ENCODE assay signal across 30 cellular contexts in genomic region chr1:78052685-78053433, GRCh38. TPM values are rescaled to one million over a fixed set of nuclear protein-coding genes. Genes with fewer than 3 reads are reported as not detected.
DNase-seq lines count a peak whose midpoint lies in the region; ATAC-seq, FAIRE-seq and TF ChIP-seq lines count a peak whose summit lies in the region.
"Had no signal": no experiment of that assay in that cellular context is flagged by ENCODE, and none has a peak within 500 bp of the region (broad histone marks: within the 10 kb centered on the region; RNA-seq: fewer than 3 reads in every experiment).

No MANE protein-coding gene starts in this region.

- H4K20me1 ChIP-seq in K562 (replicated peaks; ENCODE audit: control insufficient read depth, insufficient read depth, low read length) (no peaks in the 10 kb centered on the region), keratinocyte (ENCODE audit: control insufficient read depth, extremely low read depth, insufficient read depth, low read length) (no peaks in the 10 kb centered on the region)

- no peaks in the 10 kb centered on the region for H3K9me3 ChIP-seq in K562 (replicated peaks; ENCODE audit: control insufficient read depth, insufficient read depth, low read depth, low read length)
- no peaks in the 10 kb centered on the region for H3K9me3 ChIP-seq in keratinocyte (ENCODE audit: control insufficient read depth, low read depth, low read length)
- H3K9me3 ChIP-seq: colonic mucosa, lower lobe of right lung, neutrophil, sigmoid colon, transverse colon had no signal

- peak; percentile 9 for DNase-seq in CMK (ENCODE audit: low read depth)
- DNase-seq in GM12892 (ENCODE audit: insufficient read length), result no peak
- peak in 2 of 4 experiments; percentile 20 to 39 for DNase-seq in K562 (ENCODE audit: extremely low read depth in 1 of 4, low spot score in 3 of 4)
- no peak for DNase-seq in keratinocyte (ENCODE audit: low read depth, low spot score)
- no peak for DNase-seq in ACHN
- no peak for DNase-seq in activated CD4-positive, alpha-beta T cell treated with anti-CD3 and anti-CD28 coated beads for 4 hours
- DNase-seq in inferior parietal cortex (ENCODE audit: extremely low spot score), result no peak
- DNase-seq: activated CD4-positive, alpha-beta T cell treated with anti-CD3 and anti-CD28 coated beads, Interleukin-2, amount 50 U/mL, for 1 hour; activated effector memory CD4-positive, alpha-beta T cell treated with anti-CD3 and anti-CD28 coated beads, Interleukin-2, amount 50 U/mL, for 16 hours; activated naive CD8-positive, alpha-beta T cell treated with anti-CD3 and anti-CD28 coated beads, Interleukin-2, amount 10 ng/mL, durations not matched to agents 7 days and 5 days; activated T-cell treated with anti-CD3 and anti-CD28 coated beads, Interleukin-2, amount 50 U/mL, for 24 hours; aorta; CD8-positive, alpha-beta memory T cell; colonic mucosa; effector CD8-positive, alpha-beta T cell; glutamatergic neuron; kidney; lower lobe of right lung; midbrain; naive B cell; NCI-H1048; NCI-H1694 treated with DMSO at 0.1 percent for 48 hours; sigmoid colon; stimulated activated CD4-positive, alpha-beta T cell treated with anti-CD3 and anti-CD28 coated beads, Interleukin-4, amount 100 ng/mL, for 24 hours; transverse colon had no signal

- no peak for TF ChIP-seq EP300 in K562 (IDR thresholded peaks at IDR 0.05; ENCODE audit: low read length)

- 7% methylated on average over 2 of the region's 2 CpGs for WGBS in K562 (ENCODE audit: insufficient coverage, low coverage, missing lambda C conversion rate)

- H3K4me1 ChIP-seq in K562 (replicated peaks in 1 of 2; ENCODE audit: control insufficient read depth in 2 of 2, insufficient read depth in 2 of 2, low read length in 2 of 2), result peaks cover 0 to 16% of the 10 kb centered on the region in 2 experiments; a peak in 2 of 5 replicates
- H3K4me1 ChIP-seq in keratinocyte (ENCODE audit: control insufficient read depth, extremely low read depth, insufficient read depth, low read length), result no peaks in the 10 kb centered on the region
- H3K4me1 ChIP-seq: colonic mucosa, lower lobe of right lung, sigmoid colon had no signal

- BruUV-seq in K562 (replicated peaks; lab: Mats Ljungman, UMichigan), result no TSS peak

- intact Hi-C loops in K562 (cut with micrococcal nuclease), result loop anchor here (10.0 kb wide), 1 partner anchor 78 kb away; the partner anchor contains the start of gene FUBP1

- TF ChIP-seq RAD21 in K562 (CRISPR knock-in tag; conservative IDR thresholded peaks at IDR 0.05 in 1 of 2, IDR thresholded peaks at IDR 0.05 in 1 of 2), result no peak

- H3K4me3 ChIP-seq in K562 (no peak overlapping the region), keratinocyte (ENCODE audit: control insufficient read depth in 2 of 3, extremely low read depth in 1 of 3, insufficient read depth in 2 of 3, low read depth in 1 of 3, low read length in 3 of 3) (no peak overlapping the region)
- H3K4me3 ChIP-seq: cardiac muscle cell, colonic mucosa, lower lobe of right lung, sigmoid colon, transverse colon had no signal

- in situ Hi-C loops in K562 (cut with MboI) (no loop called here), ACHN (cut with HindIII; ENCODE audit: low pct_ligation_motif_present, low pct_unique_long_range_greater_than_20kb, low sequenced_read_pairs) (no loop called here)

- ATAC-seq in K562, result peak; percentile 53
- ATAC-seq: HCT116, lower lobe of right lung, WTC11 had no signal

- TF ChIP-seq POLR2A in GM12892 (IDR thresholded peaks at IDR 0.05; ENCODE audit: low read depth, low read length) (no peak), K562 (conservative IDR thresholded peaks at IDR 0.05) (no peak)

- H3K9me1 ChIP-seq in K562 (ENCODE audit: control insufficient read depth, insufficient read depth, low read length), result no peaks in the 10 kb centered on the region
- no peaks in the 10 kb centered on the region for H3K9me1 ChIP-seq in keratinocyte (ENCODE audit: control insufficient read depth, extremely low read depth, insufficient read depth, low read length)

- peak overlapping the region; percentile 72 for H2AFZ ChIP-seq in K562 (ENCODE audit: low read depth, low read length)
- H2AFZ ChIP-seq in keratinocyte (ENCODE audit: control insufficient read depth, low read length), result no peak overlapping the region

- no peaks in the 10 kb centered on the region for H3K79me2 ChIP-seq in K562 (ENCODE audit: control insufficient read depth, insufficient read depth, low read length)
- no peaks in the 10 kb centered on the region for H3K79me2 ChIP-seq in keratinocyte (ENCODE audit: control insufficient read depth, insufficient read depth, low read length)

- H3K27ac ChIP-seq in K562 (ENCODE audit: extremely low read depth, low read depth, low read length), result no peak overlapping the region; the same call in 2 of the 3 replicates
- no peak overlapping the region for H3K27ac ChIP-seq in keratinocyte (ENCODE audit: control insufficient read depth, insufficient read depth, low read length)
- H3K27ac ChIP-seq: cardiac muscle cell, colonic mucosa, lower lobe of right lung, neutrophil, transverse colon had no signal

- H3K9ac ChIP-seq in K562 (ENCODE audit: insufficient read depth in 1 of 2, low read depth in 2 of 2, low read length in 2 of 2) (no peak overlapping the region), keratinocyte (ENCODE audit: control insufficient read depth, extremely low read depth, insufficient read depth, low read length) (no peak overlapping the region)

- POLR2A ChIA-PET in K562 (lab: Yijun Ruan, JAX), result interaction anchor here (0.7 to 1.5 kb wide), 3 partner anchors 10 to 74 kb away, joined by 3 to 9 read pairs (median 4); partner anchors contain the start of genes DNAJB4 and FUBP1

- TF ChIP-seq CTCF in K562 (IDR thresholded peaks at IDR 0.05 in 2 of 3, conservative IDR thresholded peaks at IDR 0.05 in 1 of 3; ENCODE audit: insufficient read depth in 2 of 3, low read depth in 1 of 3, low read length in 3 of 3), result no peak
- no peak for TF ChIP-seq CTCF in keratinocyte (optimal IDR thresholded peaks at IDR 0.05 in 1 of 3, IDR thresholded peaks at IDR 0.05 in 1 of 3, conservative IDR thresholded peaks at IDR 0.05 in 1 of 3; ENCODE audit: extremely low read depth in 1 of 3, insufficient read depth in 2 of 3, low read length in 3 of 3)

- FAIRE-seq in GM12892 (lab: Jason Lieb, UNC) (peak; percentile 24), K562 (lab: Jason Lieb, UNC) (no peak), keratinocyte (lab: Jason Lieb, UNC) (peak; percentile 39)
- FAIRE-seq: kidney had no signal

- dilution Hi-C loops in keratinocyte (cut with MboI; ENCODE audit: extremely low pct_ligation_motif_present, low sequenced_read_pairs), result no loop called here

- H3K36me3 ChIP-seq in K562 (ENCODE audit: control insufficient read depth, insufficient read depth, low read length) (no peaks in the 10 kb centered on the region), keratinocyte (ENCODE audit: control insufficient read depth in 2 of 2, extremely low read depth in 1 of 2, insufficient read depth in 2 of 2, low read length in 2 of 2) (no peaks in the 10 kb centered on the region)
- H3K36me3 ChIP-seq: cardiac muscle cell, colonic mucosa, lower lobe of right lung, neutrophil, sigmoid colon, transverse colon had no signal

- H3K27me3 ChIP-seq in K562 (ENCODE audit: control insufficient read depth in 2 of 2, insufficient read depth in 2 of 2, low read length in 2 of 2) (no peaks in the 10 kb centered on the region), keratinocyte (ENCODE audit: control insufficient read depth, extremely low read depth, insufficient read depth, low read length) (no peaks in the 10 kb centered on the region)
- H3K27me3 ChIP-seq: colonic mucosa, transverse colon had no signal

- H3K4me2 ChIP-seq in K562 (ENCODE audit: insufficient read depth, low read length) (no peak overlapping the region; the same call in 1 of the 2 replicates), keratinocyte (ENCODE audit: control insufficient read depth, extremely low read depth, insufficient read depth, low read depth, low read length) (no peak overlapping the region)

- CTCF ChIA-PET in K562 (lab: Yijun Ruan, JAX; ENCODE audit: low intra/inter-chr PET ratio), result no interaction called here

RNA-seq across cellular contexts. Expression of gene GIPC2, which starts 7.1 kb away (rescaled TPM):
- polyA plus RNA-seq in GM12892 (2012; ENCODE audit: missing spikeins), result not detected
- total RNA-seq in K562 (2011; cell fraction: chromatin; rRNA removed; ENCODE audit: low replicate concordance), result not detected in 2 replicates
- total RNA-seq in K562 (2011; cell fraction: nucleolus; rRNA removed), result not detected in 2 replicates
- total RNA-seq in K562 (2011; cell fraction: nucleoplasm; rRNA removed), result not detected in 2 replicates
- 0.05 TPM in 1 of 2 replicates, not detected in the other for total RNA-seq in K562 (2014; rRNA removed)
- total RNA-seq in K562 (2014; rRNA removed; fragmentation: Illumina TruSeq; extraction: Trizol), result 0.04 and 0.06 TPM in 2 replicates
- 0.04 and 0.08 TPM in 2 replicates for total RNA-seq in K562 (2015; rRNA removed; fragmentation: Illumina TruSeq; extraction: Trizol)
- 0.04 TPM in 2 replicates for total RNA-seq in K562 (2021)
- polyA plus RNA-seq in K562 (2011; rRNA removed), result 0.04 TPM in 1 of 2 replicates, not detected in the other
- polyA plus RNA-seq in K562 (2011; cell fraction: cytosol; rRNA removed), result not detected in 2 replicates
- not detected in 2 replicates for polyA plus RNA-seq in K562 (2011; cell fraction: nucleus; rRNA removed)
- 0.04 TPM in 1 of 2 replicates, not detected in the other for polyA plus RNA-seq in K562 (2012)
- not detected in 2 replicates for polyA plus RNA-seq in K562 (2014; fragmentation: Illumina TruSeq; extraction: Trizol)
- polyA plus RNA-seq in K562 (2014; fragmentation: Nextera tagmentation; extraction: Ambion mirVana), result under 1 TPM in 1 of 2 experiments, not detected in 1; 0.01 TPM
- not detected in 2 replicates for polyA plus RNA-seq in K562 (2014; rRNA removed)
- not detected in 2 replicates for polyA minus RNA-seq in K562 (2011; rRNA and poly(A)+ RNA removed)
- polyA minus RNA-seq in K562 (2011; cell fraction: cytosol; rRNA and poly(A)+ RNA removed), result not detected in 2 replicates
- polyA minus RNA-seq in K562 (2011; cell fraction: nucleus; rRNA and poly(A)+ RNA removed), result not detected in 2 replicates
- 0.08 to 0.28 TPM (median 0.23 TPM) in 3 replicates for polyA plus RNA-seq in keratinocyte
- 0.14 TPM for polyA plus RNA-seq in keratinocyte (2011; ENCODE audit: low read depth)
- polyA plus RNA-seq in keratinocyte (2011; cell fraction: cytosol; rRNA removed), result 0.22 and 0.25 TPM in 2 replicates
- polyA plus RNA-seq in keratinocyte (2011; cell fraction: nucleus; rRNA removed), result 0.07 and 0.14 TPM in 2 replicates
- polyA plus RNA-seq in keratinocyte (2012; ENCODE audit: low replicate concordance), result 0.14 and 0.16 TPM in 2 replicates
- polyA minus RNA-seq in keratinocyte, result 0.07 to 0.32 TPM (median 0.26 TPM) in 3 replicates
- not detected for polyA minus RNA-seq in keratinocyte (2011; cell fraction: cytosol; rRNA and poly(A)+ RNA removed)
- 0.62 TPM in 1 of 2 replicates, not detected in the other for polyA minus RNA-seq in keratinocyte (2011; cell fraction: nucleus; rRNA and poly(A)+ RNA removed)
- total RNA-seq: NCI-H460 had no signal
- polyA plus RNA-seq: cardiac muscle cell had no signal

RNA-seq across cellular contexts. Expression of gene DNAJB4, which starts 48.1 kb away (rescaled TPM):
- polyA plus RNA-seq in GM12892 (2012; ENCODE audit: missing spikeins), result 5.1 TPM
- total RNA-seq in K562 (2011; cell fraction: chromatin; rRNA removed; ENCODE audit: low replicate concordance), result 20.6 and 59.9 TPM in 2 replicates
- 16.6 and 21.7 TPM in 2 replicates for total RNA-seq in K562 (2011; cell fraction: nucleolus; rRNA removed)
- 45.6 and 71.6 TPM in 2 replicates for total RNA-seq in K562 (2011; cell fraction: nucleoplasm; rRNA removed)
- 8.5 and 13.2 TPM in 2 replicates for total RNA-seq in K562 (2014; rRNA removed)
- 22.5 and 33.2 TPM in 2 replicates for total RNA-seq in K562 (2014; rRNA removed; fragmentation: Illumina TruSeq; extraction: Trizol)
- total RNA-seq in K562 (2015; rRNA removed; fragmentation: Illumina TruSeq; extraction: Trizol), result 18.2 and 19.8 TPM in 2 replicates
- total RNA-seq in K562 (2021), result 17.8 and 20.5 TPM in 2 replicates
- 15.2 and 23.5 TPM in 2 replicates for polyA plus RNA-seq in K562 (2011; rRNA removed)
- polyA plus RNA-seq in K562 (2011; cell fraction: cytosol; rRNA removed), result 1.8 and 5.4 TPM in 2 replicates
- polyA plus RNA-seq in K562 (2011; cell fraction: nucleus; rRNA removed), result 6.4 and 7.9 TPM in 2 replicates
- polyA plus RNA-seq in K562 (2012), result 11.4 and 15.5 TPM in 2 replicates
- 16.5 and 17.5 TPM in 2 replicates for polyA plus RNA-seq in K562 (2014; fragmentation: Illumina TruSeq; extraction: Trizol)
- 10 to 100 TPM; 18.3 to 27.7 TPM for polyA plus RNA-seq in K562 (2014; fragmentation: Nextera tagmentation; extraction: Ambion mirVana)
- polyA plus RNA-seq in K562 (2014; rRNA removed), result 15.3 and 20.7 TPM in 2 replicates
- 32.3 and 45.6 TPM in 2 replicates for polyA minus RNA-seq in K562 (2011; rRNA and poly(A)+ RNA removed)
- 9.8 and 10.6 TPM in 2 replicates for polyA minus RNA-seq in K562 (2011; cell fraction: cytosol; rRNA and poly(A)+ RNA removed)
- polyA minus RNA-seq in K562 (2011; cell fraction: nucleus; rRNA and poly(A)+ RNA removed), result 19.0 and 37.7 TPM in 2 replicates
- 17.3 to 30.9 TPM (median 27.5 TPM) in 3 replicates for polyA plus RNA-seq in keratinocyte
- polyA plus RNA-seq in keratinocyte (2011; ENCODE audit: low read depth), result 53.4 TPM
- polyA plus RNA-seq in keratinocyte (2011; cell fraction: cytosol; rRNA removed), result 21.6 and 32.0 TPM in 2 replicates
- 39.5 and 52.4 TPM in 2 replicates for polyA plus RNA-seq in keratinocyte (2011; cell fraction: nucleus; rRNA removed)
- polyA plus RNA-seq in keratinocyte (2012; ENCODE audit: low replicate concordance), result 19.5 and 28.0 TPM in 2 replicates
- 1.9 to 16.2 TPM (median 12.6 TPM) in 3 replicates for polyA minus RNA-seq in keratinocyte
- polyA minus RNA-seq in keratinocyte (2011; cell fraction: cytosol; rRNA and poly(A)+ RNA removed), result 20.0 TPM
- 18.4 and 34.1 TPM in 2 replicates for polyA minus RNA-seq in keratinocyte (2011; cell fraction: nucleus; rRNA and poly(A)+ RNA removed)
